ENCODE assay signal across 1 cellular context in the genomic region with DNA sequence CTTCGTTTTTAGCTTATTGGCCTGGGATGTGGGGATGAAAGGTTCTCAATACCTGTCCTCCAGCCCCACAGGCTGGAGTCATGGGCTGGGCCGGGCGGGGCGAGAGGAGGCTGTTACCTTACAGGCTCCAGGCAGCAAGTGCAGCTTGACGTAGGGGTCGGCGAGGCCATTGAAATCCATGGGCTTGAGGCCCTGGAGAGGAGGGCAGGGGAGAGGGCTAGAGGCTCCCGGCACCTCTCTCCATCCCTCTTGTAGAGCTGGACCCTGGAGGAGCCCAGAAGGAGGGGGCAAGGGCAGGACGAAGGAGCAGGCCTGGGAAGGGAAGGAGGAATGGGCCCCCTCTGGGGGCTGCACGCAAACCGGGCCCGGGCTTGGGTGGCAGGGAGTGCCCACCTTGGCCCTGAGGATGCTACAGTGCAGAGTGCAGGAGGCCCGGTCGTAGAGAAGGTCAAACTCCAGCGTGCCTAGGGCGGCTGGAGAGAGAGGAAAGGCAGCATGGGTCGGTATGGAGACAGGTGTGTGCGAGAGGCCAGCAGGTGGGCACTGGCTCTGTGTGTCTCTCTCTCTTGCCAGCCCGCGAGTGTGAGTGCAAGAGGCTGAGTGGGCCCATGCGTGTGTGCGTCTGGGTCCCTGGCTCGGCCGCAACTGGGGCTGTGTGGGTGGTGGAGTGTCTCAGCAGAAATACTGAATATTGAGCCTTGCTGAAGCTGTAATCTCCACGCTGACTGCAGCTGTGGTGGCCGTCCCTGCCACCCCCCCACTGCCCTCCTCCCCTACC.
TF ChIP-seq lines count a peak whose summit lies in the region.

No MANE protein-coding gene starts in this region.

TF ChIP-seq in HepG2, 621 proteins besides CTCF, POLR2A, EP300 and RAD21:
- TF ChIP-seq HNF4G (IDR thresholded peaks at IDR 0.05; ENCODE audit: borderline replicate concordance, low read depth, low read length) = no peak
- no peak for TF ChIP-seq HNF4G (CRISPR knock-in tag; IDR thresholded peaks at IDR 0.05; ENCODE audit: borderline replicate concordance, low read depth)
- 0 out of 2 replicates have a peak, but pooled peaks have one; percentile 25 for TF ChIP-seq ZFX (CRISPR knock-in tag; IDR thresholded peaks at IDR 0.05; ENCODE audit: low read depth)
- 0 out of 2 replicates have a peak, but pooled peaks have one; percentile 43 for TF ChIP-seq HES4 (CRISPR knock-in tag; IDR thresholded peaks at IDR 0.05; ENCODE audit: borderline replicate concordance)
- peak; percentile 21 for TF ChIP-seq TEAD3 (CRISPR knock-in tag; optimal IDR thresholded peaks at IDR 0.05; ENCODE audit: borderline replicate concordance)
- TF ChIP-seq HNF4A (CRISPR knock-in tag; IDR thresholded peaks at IDR 0.05) = peak; percentile 59
- 0 out of 2 replicates have a peak, but pooled peaks have one; percentile 23 for TF ChIP-seq HOXA3 (CRISPR knock-in tag; IDR thresholded peaks at IDR 0.05)
- TF ChIP-seq, protein P1, sequence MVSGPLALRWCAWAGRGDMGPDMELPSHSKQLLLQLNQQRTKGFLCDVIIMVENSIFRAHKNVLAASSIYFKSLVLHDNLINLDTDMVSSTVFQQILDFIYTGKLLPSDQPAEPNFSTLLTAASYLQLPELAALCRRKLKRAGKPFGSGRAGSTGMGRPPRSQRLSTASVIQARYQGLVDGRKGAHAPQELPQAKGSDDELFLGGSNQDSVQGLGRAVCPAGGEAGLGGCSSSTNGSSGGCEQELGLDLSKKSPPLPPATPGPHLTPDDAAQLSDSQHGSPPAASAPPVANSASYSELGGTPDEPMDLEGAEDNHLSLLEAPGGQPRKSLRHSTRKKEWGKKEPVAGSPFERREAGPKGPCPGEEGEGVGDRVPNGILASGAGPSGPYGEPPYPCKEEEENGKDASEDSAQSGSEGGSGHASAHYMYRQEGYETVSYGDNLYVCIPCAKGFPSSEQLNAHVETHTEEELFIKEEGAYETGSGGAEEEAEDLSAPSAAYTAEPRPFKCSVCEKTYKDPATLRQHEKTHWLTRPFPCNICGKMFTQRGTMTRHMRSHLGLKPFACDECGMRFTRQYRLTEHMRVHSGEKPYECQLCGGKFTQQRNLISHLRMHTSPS (CRISPR knock-in tag; IDR thresholded peaks at IDR 0.05; ENCODE audit: low read depth) = peak; percentile 62; the same call in 1 of the 2 replicates
- peak; percentile 78; the same call in 1 of the 2 replicates for TF ChIP-seq HNRNPL (IDR thresholded peaks at IDR 0.05; ENCODE audit: low read depth, low read length)
- TF ChIP-seq, protein P2, sequence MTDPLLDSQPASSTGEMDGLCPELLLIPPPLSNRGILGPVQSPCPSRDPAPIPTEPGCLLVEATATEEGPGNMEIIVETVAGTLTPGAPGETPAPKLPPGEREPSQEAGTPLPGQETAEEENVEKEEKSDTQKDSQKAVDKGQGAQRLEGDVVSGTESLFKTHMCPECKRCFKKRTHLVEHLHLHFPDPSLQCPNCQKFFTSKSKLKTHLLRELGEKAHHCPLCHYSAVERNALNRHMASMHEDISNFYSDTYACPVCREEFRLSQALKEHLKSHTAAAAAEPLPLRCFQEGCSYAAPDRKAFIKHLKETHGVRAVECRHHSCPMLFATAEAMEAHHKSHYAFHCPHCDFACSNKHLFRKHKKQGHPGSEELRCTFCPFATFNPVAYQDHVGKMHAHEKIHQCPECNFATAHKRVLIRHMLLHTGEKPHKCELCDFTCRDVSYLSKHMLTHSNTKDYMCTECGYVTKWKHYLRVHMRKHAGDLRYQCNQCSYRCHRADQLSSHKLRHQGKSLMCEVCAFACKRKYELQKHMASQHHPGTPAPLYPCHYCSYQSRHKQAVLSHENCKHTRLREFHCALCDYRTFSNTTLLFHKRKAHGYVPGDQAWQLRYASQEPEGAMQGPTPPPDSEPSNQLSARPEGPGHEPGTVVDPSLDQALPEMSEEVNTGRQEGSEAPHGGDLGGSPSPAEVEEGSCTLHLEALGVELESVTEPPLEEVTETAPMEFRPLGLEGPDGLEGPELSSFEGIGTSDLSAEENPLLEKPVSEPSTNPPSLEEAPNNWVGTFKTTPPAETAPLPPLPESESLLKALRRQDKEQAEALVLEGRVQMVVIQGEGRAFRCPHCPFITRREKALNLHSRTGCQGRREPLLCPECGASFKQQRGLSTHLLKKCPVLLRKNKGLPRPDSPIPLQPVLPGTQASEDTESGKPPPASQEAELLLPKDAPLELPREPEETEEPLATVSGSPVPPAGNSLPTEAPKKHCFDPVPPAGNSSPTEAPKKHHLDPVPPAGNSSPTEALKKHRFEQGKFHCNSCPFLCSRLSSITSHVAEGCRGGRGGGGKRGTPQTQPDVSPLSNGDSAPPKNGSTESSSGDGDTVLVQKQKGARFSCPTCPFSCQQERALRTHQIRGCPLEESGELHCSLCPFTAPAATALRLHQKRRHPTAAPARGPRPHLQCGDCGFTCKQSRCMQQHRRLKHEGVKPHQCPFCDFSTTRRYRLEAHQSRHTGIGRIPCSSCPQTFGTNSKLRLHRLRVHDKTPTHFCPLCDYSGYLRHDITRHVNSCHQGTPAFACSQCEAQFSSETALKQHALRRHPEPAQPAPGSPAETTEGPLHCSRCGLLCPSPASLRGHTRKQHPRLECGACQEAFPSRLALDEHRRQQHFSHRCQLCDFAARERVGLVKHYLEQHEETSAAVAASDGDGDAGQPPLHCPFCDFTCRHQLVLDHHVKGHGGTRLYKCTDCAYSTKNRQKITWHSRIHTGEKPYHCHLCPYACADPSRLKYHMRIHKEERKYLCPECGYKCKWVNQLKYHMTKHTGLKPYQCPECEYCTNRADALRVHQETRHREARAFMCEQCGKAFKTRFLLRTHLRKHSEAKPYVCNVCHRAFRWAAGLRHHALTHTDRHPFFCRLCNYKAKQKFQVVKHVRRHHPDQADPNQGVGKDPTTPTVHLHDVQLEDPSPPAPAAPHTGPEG (CRISPR knock-in tag; IDR thresholded peaks at IDR 0.05) = no peak
- TF ChIP-seq MYC (CRISPR knock-in tag; IDR thresholded peaks at IDR 0.05; ENCODE audit: borderline replicate concordance) = 0 out of 2 replicates have a peak, but pooled peaks have one; percentile 26
- peak; percentile 54 for TF ChIP-seq SALL1 (CRISPR knock-in tag; IDR thresholded peaks at IDR 0.05)
